1 cellular context compared by ENCODE assay signal in the genomic region with DNA sequence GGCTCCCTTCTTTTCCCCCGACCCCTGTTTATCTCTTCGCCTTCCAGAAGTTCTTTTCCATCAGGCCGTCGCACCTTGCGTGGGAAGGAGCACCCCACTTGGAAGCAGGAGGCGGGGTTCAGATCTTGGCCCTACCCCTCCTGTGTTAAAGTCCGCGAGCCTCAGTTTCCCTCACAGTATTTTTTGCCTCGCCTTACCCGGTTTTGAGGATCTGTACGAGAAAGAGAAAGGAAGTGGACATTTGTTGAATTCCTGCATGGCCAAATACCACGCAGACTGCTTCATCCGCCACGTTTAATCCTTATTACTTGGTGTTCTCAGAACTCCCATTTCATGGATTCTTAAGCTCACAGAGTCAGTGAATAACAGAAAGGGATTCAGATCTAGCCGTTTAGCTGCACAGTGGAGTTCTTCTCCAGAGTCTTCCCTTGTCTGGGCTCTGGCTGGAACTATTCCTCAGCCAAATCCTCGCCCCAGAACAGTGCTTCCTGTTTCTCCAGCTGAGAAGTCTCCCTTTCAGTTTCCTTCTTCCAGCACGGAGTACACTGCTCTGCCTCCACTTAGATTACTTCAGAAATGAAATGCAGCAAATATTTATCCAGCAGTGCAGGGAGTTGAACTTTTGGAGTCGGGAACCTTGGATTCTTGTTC.
TF ChIP-seq lines count a peak whose summit lies in the region.

No MANE protein-coding gene starts in this region.

TF ChIP-seq in HepG2, 621 proteins besides CTCF, POLR2A, EP300 and RAD21 (continues in another document):
- no peak for TF ChIP-seq CHCHD3 (CRISPR knock-in tag; IDR thresholded peaks at IDR 0.05)
- TF ChIP-seq ZBTB7A (CRISPR knock-in tag; IDR thresholded peaks at IDR 0.05), result no peak
- TF ChIP-seq PAXIP1 (CRISPR knock-in tag; conservative IDR thresholded peaks at IDR 0.05), result peak; percentile 12; the same call in 1 of the 2 replicates
- no peak for TF ChIP-seq ZNF678 (CRISPR knock-in tag; IDR thresholded peaks at IDR 0.05)
- TF ChIP-seq GPN1 (CRISPR knock-in tag; IDR thresholded peaks at IDR 0.05; ENCODE audit: borderline replicate concordance), result no peak
- TF ChIP-seq ZNF549 (CRISPR knock-in tag; IDR thresholded peaks at IDR 0.05), result no peak
- TF ChIP-seq MTERF4 (CRISPR knock-in tag; IDR thresholded peaks at IDR 0.05), result 0 out of 2 replicates have a peak, but pooled peaks have one; percentile 16
- no peak for TF ChIP-seq ATF3 (CRISPR knock-in tag; IDR thresholded peaks at IDR 0.05)
- no peak for TF ChIP-seq AGO2 (optimal IDR thresholded peaks at IDR 0.05; ENCODE audit: low read depth, low read length)
- 0 out of 2 replicates have a peak, but pooled peaks have one; percentile 26 for TF ChIP-seq ZNF317 (CRISPR knock-in tag; IDR thresholded peaks at IDR 0.05)
- TF ChIP-seq DPF2 (CRISPR knock-in tag; IDR thresholded peaks at IDR 0.05; ENCODE audit: borderline replicate concordance, low read depth), result no peak
- TF ChIP-seq LCORL (IDR thresholded peaks at IDR 0.05), result no peak
- no peak for TF ChIP-seq LCORL (CRISPR knock-in tag; IDR thresholded peaks at IDR 0.05)
- TF ChIP-seq MLXIP (CRISPR knock-in tag; IDR thresholded peaks at IDR 0.05; ENCODE audit: borderline replicate concordance), result no peak
- no peak for TF ChIP-seq TARDBP (CRISPR knock-in tag; IDR thresholded peaks at IDR 0.05)
- TF ChIP-seq ZSCAN31 (CRISPR knock-in tag; IDR thresholded peaks at IDR 0.05; ENCODE audit: low read depth), result no peak
- TF ChIP-seq MBD4 (IDR thresholded peaks at IDR 0.05; ENCODE audit: borderline replicate concordance, low read length), result no peak
- TF ChIP-seq CHD2 (IDR thresholded peaks at IDR 0.05; ENCODE audit: low read depth, low read length), result no peak
- TF ChIP-seq, protein P1, sequence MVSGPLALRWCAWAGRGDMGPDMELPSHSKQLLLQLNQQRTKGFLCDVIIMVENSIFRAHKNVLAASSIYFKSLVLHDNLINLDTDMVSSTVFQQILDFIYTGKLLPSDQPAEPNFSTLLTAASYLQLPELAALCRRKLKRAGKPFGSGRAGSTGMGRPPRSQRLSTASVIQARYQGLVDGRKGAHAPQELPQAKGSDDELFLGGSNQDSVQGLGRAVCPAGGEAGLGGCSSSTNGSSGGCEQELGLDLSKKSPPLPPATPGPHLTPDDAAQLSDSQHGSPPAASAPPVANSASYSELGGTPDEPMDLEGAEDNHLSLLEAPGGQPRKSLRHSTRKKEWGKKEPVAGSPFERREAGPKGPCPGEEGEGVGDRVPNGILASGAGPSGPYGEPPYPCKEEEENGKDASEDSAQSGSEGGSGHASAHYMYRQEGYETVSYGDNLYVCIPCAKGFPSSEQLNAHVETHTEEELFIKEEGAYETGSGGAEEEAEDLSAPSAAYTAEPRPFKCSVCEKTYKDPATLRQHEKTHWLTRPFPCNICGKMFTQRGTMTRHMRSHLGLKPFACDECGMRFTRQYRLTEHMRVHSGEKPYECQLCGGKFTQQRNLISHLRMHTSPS (CRISPR knock-in tag; IDR thresholded peaks at IDR 0.05; ENCODE audit: low read depth), result no peak
- TF ChIP-seq ZNF878 (CRISPR knock-in tag; IDR thresholded peaks at IDR 0.05), result no peak
- no peak for TF ChIP-seq ARNTL (CRISPR knock-in tag; IDR thresholded peaks at IDR 0.05)
- TF ChIP-seq ZSCAN25 (CRISPR knock-in tag; IDR thresholded peaks at IDR 0.05), result no peak
- no peak for TF ChIP-seq TOPORS (CRISPR knock-in tag; IDR thresholded peaks at IDR 0.05)
- TF ChIP-seq JDP2 (CRISPR knock-in tag; IDR thresholded peaks at IDR 0.05; ENCODE audit: borderline replicate concordance), result no peak
- no peak for TF ChIP-seq ZFP36L2 (CRISPR knock-in tag; IDR thresholded peaks at IDR 0.05)
- TF ChIP-seq HMGXB4 (CRISPR knock-in tag; IDR thresholded peaks at IDR 0.05; ENCODE audit: borderline replicate concordance in 1 of 2, low read depth in 1 of 2), result 0 out of 4 replicates have a peak, but pooled peaks of 1 of the 2 experiments have one; percentile 0
- peak; percentile 8; the same call in 1 of the 2 replicates for TF ChIP-seq CREM (IDR thresholded peaks at IDR 0.05)
- TF ChIP-seq CREM (CRISPR knock-in tag; IDR thresholded peaks at IDR 0.05), result no peak
- TF ChIP-seq ZFP41 (CRISPR knock-in tag; IDR thresholded peaks at IDR 0.05; ENCODE audit: borderline replicate concordance), result no peak
- TF ChIP-seq POGZ (CRISPR knock-in tag; IDR thresholded peaks at IDR 0.05), result 0 out of 2 replicates have a peak, but pooled peaks have one; percentile 15
- no peak for TF ChIP-seq ZKSCAN5 (CRISPR knock-in tag; IDR thresholded peaks at IDR 0.05)
- no peak for TF ChIP-seq ZMYM4 (CRISPR knock-in tag; IDR thresholded peaks at IDR 0.05)
- 0 out of 2 replicates have a peak, but pooled peaks have one; percentile 15 for TF ChIP-seq ZNF44 (CRISPR knock-in tag; IDR thresholded peaks at IDR 0.05)
- TF ChIP-seq ESRRA (CRISPR knock-in tag; IDR thresholded peaks at IDR 0.05; ENCODE audit: low read depth), result no peak
- TF ChIP-seq ZBTB4 (CRISPR knock-in tag; IDR thresholded peaks at IDR 0.05; ENCODE audit: borderline replicate concordance), result no peak
- TF ChIP-seq, protein P2, sequence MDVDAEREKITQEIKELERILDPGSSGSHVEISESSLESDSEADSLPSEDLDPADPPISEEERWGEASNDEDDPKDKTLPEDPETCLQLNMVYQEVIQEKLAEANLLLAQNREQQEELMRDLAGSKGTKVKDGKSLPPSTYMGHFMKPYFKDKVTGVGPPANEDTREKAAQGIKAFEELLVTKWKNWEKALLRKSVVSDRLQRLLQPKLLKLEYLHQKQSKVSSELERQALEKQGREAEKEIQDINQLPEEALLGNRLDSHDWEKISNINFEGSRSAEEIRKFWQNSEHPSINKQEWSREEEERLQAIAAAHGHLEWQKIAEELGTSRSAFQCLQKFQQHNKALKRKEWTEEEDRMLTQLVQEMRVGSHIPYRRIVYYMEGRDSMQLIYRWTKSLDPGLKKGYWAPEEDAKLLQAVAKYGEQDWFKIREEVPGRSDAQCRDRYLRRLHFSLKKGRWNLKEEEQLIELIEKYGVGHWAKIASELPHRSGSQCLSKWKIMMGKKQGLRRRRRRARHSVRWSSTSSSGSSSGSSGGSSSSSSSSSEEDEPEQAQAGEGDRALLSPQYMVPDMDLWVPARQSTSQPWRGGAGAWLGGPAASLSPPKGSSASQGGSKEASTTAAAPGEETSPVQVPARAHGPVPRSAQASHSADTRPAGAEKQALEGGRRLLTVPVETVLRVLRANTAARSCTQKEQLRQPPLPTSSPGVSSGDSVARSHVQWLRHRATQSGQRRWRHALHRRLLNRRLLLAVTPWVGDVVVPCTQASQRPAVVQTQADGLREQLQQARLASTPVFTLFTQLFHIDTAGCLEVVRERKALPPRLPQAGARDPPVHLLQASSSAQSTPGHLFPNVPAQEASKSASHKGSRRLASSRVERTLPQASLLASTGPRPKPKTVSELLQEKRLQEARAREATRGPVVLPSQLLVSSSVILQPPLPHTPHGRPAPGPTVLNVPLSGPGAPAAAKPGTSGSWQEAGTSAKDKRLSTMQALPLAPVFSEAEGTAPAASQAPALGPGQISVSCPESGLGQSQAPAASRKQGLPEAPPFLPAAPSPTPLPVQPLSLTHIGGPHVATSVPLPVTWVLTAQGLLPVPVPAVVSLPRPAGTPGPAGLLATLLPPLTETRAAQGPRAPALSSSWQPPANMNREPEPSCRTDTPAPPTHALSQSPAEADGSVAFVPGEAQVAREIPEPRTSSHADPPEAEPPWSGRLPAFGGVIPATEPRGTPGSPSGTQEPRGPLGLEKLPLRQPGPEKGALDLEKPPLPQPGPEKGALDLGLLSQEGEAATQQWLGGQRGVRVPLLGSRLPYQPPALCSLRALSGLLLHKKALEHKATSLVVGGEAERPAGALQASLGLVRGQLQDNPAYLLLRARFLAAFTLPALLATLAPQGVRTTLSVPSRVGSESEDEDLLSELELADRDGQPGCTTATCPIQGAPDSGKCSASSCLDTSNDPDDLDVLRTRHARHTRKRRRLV (CRISPR knock-in tag; IDR thresholded peaks at IDR 0.05), result no peak
